8 cellular contexts compared by ENCODE assay signal in the genomic region with DNA sequence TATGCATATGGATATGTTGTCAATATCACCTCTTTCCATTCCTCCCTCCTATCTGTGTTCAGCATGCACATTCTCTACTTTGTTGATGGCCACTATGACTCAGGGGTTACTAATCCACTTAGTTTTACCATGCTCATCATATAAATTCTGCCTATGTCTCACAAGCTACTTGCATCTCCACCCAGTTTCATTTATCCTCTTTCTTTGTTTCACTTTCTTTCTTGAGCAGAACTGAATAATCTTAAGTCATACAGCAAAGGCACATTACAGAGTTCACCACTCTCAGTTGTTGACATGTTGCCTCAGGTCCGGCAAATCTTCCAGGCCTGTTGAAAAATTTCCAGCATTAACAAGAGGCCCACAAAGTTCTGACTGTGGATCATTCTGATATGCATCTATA.
DNase-seq lines count a peak whose midpoint lies in the region; ATAC-seq and TF ChIP-seq lines count a peak whose summit lies in the region.

No MANE protein-coding gene starts in this region.

- H3K4me1 ChIP-seq in BLaER1, result peaks cover 32% of the 10 kb centered on the region
- H3K4me1 ChIP-seq in spleen, result peaks cover 6 to 31% (median 24%) of the 10 kb centered on the region in 6 donors

- no peaks in the 10 kb centered on the region for H3K79me2 ChIP-seq in SU-DHL-6 (ENCODE audit: insufficient read depth, low read length)

- no peaks in the 10 kb centered on the region for H3K27me3 ChIP-seq in BLaER1
- H3K27me3 ChIP-seq in SU-DHL-6 (ENCODE audit: low read length), result no peaks in the 10 kb centered on the region
- no peaks in the 10 kb centered on the region for H3K27me3 ChIP-seq in spleen (replicated peaks in 1 of 7)
- H3K27me3 ChIP-seq in MG63, result no peaks in the 10 kb centered on the region

- TF ChIP-seq CTCF in SU-DHL-6 (IDR thresholded peaks at IDR 0.05; ENCODE audit: insufficient read depth, low read length, poor library complexity, severe bottlenecking) (no peak), spleen (IDR thresholded peaks at IDR 0.05 in 8 of 11, conservative IDR thresholded peaks at IDR 0.05 in 3 of 11) (no peak)

- ATAC-seq in GM19023 (IDR thresholded peaks at IDR 0.05; ENCODE audit: unreplicated experiment), result peak; percentile 69
- ATAC-seq in HG03095 (IDR thresholded peaks at IDR 0.05; ENCODE audit: unreplicated experiment), result peak; percentile 81

- peak overlapping the region; percentile 60 for H3K27ac ChIP-seq in BLaER1
- peak overlapping the region; percentile 83 for H3K27ac ChIP-seq in SU-DHL-6 (ENCODE audit: low read depth, low read length)
- H3K27ac ChIP-seq in spleen, result peak overlapping the region; percentile 72 to 89 (median 84)

- no peaks in the 10 kb centered on the region for H3K9me2 ChIP-seq in SU-DHL-6 (replicated peaks; ENCODE audit: insufficient read depth, low read length)

- intact Hi-C loops in spleen (cut with DNase I; ENCODE audit: low total_unique reads), result no loop called here

- H3K36me3 ChIP-seq in BLaER1 (no peaks in the 10 kb centered on the region), SU-DHL-6 (ENCODE audit: low read length) (no peaks in the 10 kb centered on the region), spleen (no peaks in the 10 kb centered on the region), MG63 (no peaks in the 10 kb centered on the region)

- peak overlapping the region; percentile 57 for H2AFZ ChIP-seq in SU-DHL-6 (ENCODE audit: low read depth, low read length, severe bottlenecking)

- peak; percentile 34 for DNase-seq in fibroblast of gingiva (ENCODE audit: low read depth)
- no peak for DNase-seq in spleen
- DNase-seq in MG63, result no peak
- DNase-seq in NCI-H1048 (lab: John Stamatoyannopoulos, UW), result no peak

- H4K20me1 ChIP-seq in BLaER1 (no peaks in the 10 kb centered on the region), SU-DHL-6 (ENCODE audit: low read depth, low read length) (no peaks in the 10 kb centered on the region)

- no peak for TF ChIP-seq POLR2A in spleen (IDR thresholded peaks at IDR 0.05)

- H3F3A ChIP-seq in SU-DHL-6 (ENCODE audit: insufficient read depth), result peaks cover 18% of the 10 kb centered on the region

- H3K9ac ChIP-seq in BLaER1, result no peak overlapping the region
- H3K9ac ChIP-seq in SU-DHL-6 (ENCODE audit: low read length), result peak overlapping the region; percentile 12; the same call in 1 of the 2 replicates

- H3K9me3 ChIP-seq in BLaER1 (no peaks in the 10 kb centered on the region), SU-DHL-6 (ENCODE audit: insufficient read depth, low read length) (no peaks in the 10 kb centered on the region), spleen (no peaks in the 10 kb centered on the region), MG63 (no peaks in the 10 kb centered on the region)

- H3K4me2 ChIP-seq in BLaER1, result peak overlapping the region; percentile 71
- H3K4me2 ChIP-seq in SU-DHL-6 (ENCODE audit: low read depth, low read length, poor library complexity, severe bottlenecking), result peak overlapping the region; percentile 73

- H3K4me3 ChIP-seq in BLaER1 (no peak overlapping the region), SU-DHL-6 (ENCODE audit: insufficient read depth, low read length, poor library complexity, severe bottlenecking) (peak overlapping the region; percentile 21), spleen (peak overlapping the region in 2 of 8 donors; percentile 0 to 44), MG63 (no peak overlapping the region)

- WGBS in spleen, 5 donors, result 24 to 44% (median 28%) methylated on average over 1 of the region's 1 CpG
